Comparison of ENCODE assay signal across 9 cellular contexts in genomic region chr17:77433385-77434135, GRCh38.
DNase-seq lines count a peak whose midpoint lies in the region; ATAC-seq and TF ChIP-seq lines count a peak whose summit lies in the region.
"Had no signal": no experiment of that assay in that cellular context is flagged by ENCODE, and none has a peak within 500 bp of the region (broad histone marks: within the 10 kb centered on the region; RNA-seq: fewer than 3 reads in every experiment).

No MANE protein-coding gene starts in this region.

- no peaks in the 10 kb centered on the region for H3K9me3 Mint-ChIP-seq in stimulated activated naive CD8-positive, alpha-beta T cell treated with anti-CD3 and anti-CD28 coated beads, Interleukin-15, amount 100 ng/mL, for 72 hours

- ATAC-seq in heart right ventricle: peak in 6 of 8 donors; percentile 17 to 51 (median 24)
- ATAC-seq in stimulated activated naive CD8-positive, alpha-beta T cell treated with anti-CD3 and anti-CD28 coated beads, Interleukin-15, amount 100 ng/mL, for 72 hours: peak; percentile 86
- no peak for ATAC-seq in GM18867 (IDR thresholded peaks at IDR 0.05; ENCODE audit: unreplicated experiment)
- no peak for ATAC-seq in GM21786 (IDR thresholded peaks at IDR 0.05; ENCODE audit: unreplicated experiment)
- ATAC-seq: Panc1 had no signal

- no peaks in the 10 kb centered on the region for H3K9me3 ChIP-seq in heart right ventricle

- WGBS in heart right ventricle, 2 donors: 24 to 25% methylated on average over 27 of the region's 27 CpGs

- H3K4me3 ChIP-seq in heart right ventricle: peak overlapping the region in 6 of 10 donors; percentile 11 to 32 (median 25)

- peak; percentile 48 for DNase-seq in activated T-cell treated with anti-CD3 and anti-CD28 coated beads, Interleukin-2, amount 50 U/mL, for 1 hour
- no peak for DNase-seq in activated T-cell treated with anti-CD3 and anti-CD28 coated beads for 4 hours
- peak; percentile 77 for DNase-seq in activated CD8-positive, alpha-beta memory T cell treated with anti-CD3 and anti-CD28 coated beads, Interleukin-2, amount 50 U/mL, for 48 hours
- peak; percentile 72 to 78 for DNase-seq in heart right ventricle
- peak in 1 of 2 donors; percentile 79 for DNase-seq in stimulated activated naive CD8-positive, alpha-beta T cell treated with anti-CD3 and anti-CD28 coated beads, Interleukin-15, amount 100 ng/mL, for 72 hours
- DNase-seq in GDM1 (lab: John Stamatoyannopoulos, UW): no peak

- intact Hi-C loops in heart right ventricle (cut with DNase I): loop anchor here in 4 of 10 donors (5.0 to 10.0 kb wide), 5 partner anchors 39 to 109 kb away; no protein-coding TSS in a partner anchor

- H3K27ac ChIP-seq in heart right ventricle: peak overlapping the region in 8 of 10 donors; percentile 1 to 89 (median 50)

- peak overlapping the region; percentile 90 to 100 for H3K4me3 Mint-ChIP-seq in stimulated activated naive CD8-positive, alpha-beta T cell treated with anti-CD3 and anti-CD28 coated beads, Interleukin-15, amount 100 ng/mL, for 72 hours

- H3K36me3 ChIP-seq in heart right ventricle: peaks cover 0 to 4% (median 0%) of the 10 kb centered on the region in 9 donors

- peak overlapping the region; percentile 89 to 99 for H3K27ac Mint-ChIP-seq in stimulated activated naive CD8-positive, alpha-beta T cell treated with anti-CD3 and anti-CD28 coated beads, Interleukin-15, amount 100 ng/mL, for 72 hours

- TF ChIP-seq CTCF in heart right ventricle (IDR thresholded peaks at IDR 0.05): no peak

- H3K4me1 Mint-ChIP-seq in stimulated activated naive CD8-positive, alpha-beta T cell treated with anti-CD3 and anti-CD28 coated beads, Interleukin-15, amount 100 ng/mL, for 72 hours: peaks cover 100% of the 10 kb centered on the region

- H3K4me1 ChIP-seq in heart right ventricle: peaks cover 67 to 98% (median 92%) of the 10 kb centered on the region in 9 donors

- no peaks in the 10 kb centered on the region for H3K27me3 ChIP-seq in heart right ventricle

- no peaks in the 10 kb centered on the region for H3K27me3 Mint-ChIP-seq in stimulated activated naive CD8-positive, alpha-beta T cell treated with anti-CD3 and anti-CD28 coated beads, Interleukin-15, amount 100 ng/mL, for 72 hours

Comparison
In these comparisons a context has a peak if more than half of its experiments do, and no peak if none do; other contexts are left out.
1. DNase-seq: peak in activated T-cell treated with anti-CD3 and anti-CD28 coated beads, Interleukin-2, amount 50 U/mL, for 1 hour (single experiment), activated CD8-positive, alpha-beta memory T cell treated with anti-CD3 and anti-CD28 coated beads, Interleukin-2, amount 50 U/mL, for 48 hours (single experiment) and heart right ventricle (2 of 2); none in activated T-cell treated with anti-CD3 and anti-CD28 coated beads for 4 hours (single experiment) and GDM1 (single experiment).
2. ATAC-seq: peak in heart right ventricle (6 of 8) and stimulated activated naive CD8-positive, alpha-beta T cell treated with anti-CD3 and anti-CD28 coated beads, Interleukin-15, amount 100 ng/mL, for 72 hours (single experiment); none in GM18867 (single experiment) and GM21786 (single experiment).